ENCODE assay signal across 4 cellular contexts in genomic region chr17:42915288-42915687, GRCh38. TPM values are rescaled to one million over a fixed set of nuclear protein-coding genes. Genes with fewer than 3 reads are reported as not detected.
"Had no signal": no experiment of that assay in that cellular context is flagged by ENCODE, and none has a peak within 500 bp of the region (broad histone marks: within the 10 kb centered on the region; RNA-seq: fewer than 3 reads in every experiment).

No MANE protein-coding gene starts in this region.

RNA-seq across cellular contexts. Expression of gene G6PC1, which starts 14.7 kb away (rescaled TPM):
- total RNA-seq: LHCN-M2, M059J, MCF 10A, NCI-H460 had no signal
